8 cellular contexts compared by ENCODE assay signal in genomic region chr21:33230518-33231324, GRCh38. TPM values are rescaled to one million over a fixed set of nuclear protein-coding genes. Genes with fewer than 3 reads are reported as not detected.
DNase-seq lines count a peak whose midpoint lies in the region; ATAC-seq and TF ChIP-seq lines count a peak whose summit lies in the region.

No MANE protein-coding gene starts in this region.

- peaks cover 40% of the 10 kb centered on the region for H3K36me3 Mint-ChIP-seq in activated CD4-positive, alpha-beta T cell treated with anti-CD3 and anti-CD28 coated beads, Interleukin-2, amount 10 ng/mL, durations not matched to agents 7 days and 5 days (ENCODE audit: low read depth)
- peaks cover 9% of the 10 kb centered on the region for H3K36me3 Mint-ChIP-seq in endothelial cell (ENCODE audit: low read depth, unreplicated experiment)
- peaks cover 13% of the 10 kb centered on the region for H3K36me3 Mint-ChIP-seq in memory B cell

- H3K4me3 ChIP-seq in thymus (ENCODE audit: low read length), result peak overlapping the region; percentile 66

- no peak for TF ChIP-seq CTCF in endothelial cell (IDR thresholded peaks at IDR 0.05; ENCODE audit: unreplicated experiment)

- peak overlapping the region; percentile 83 for H3K4me3 Mint-ChIP-seq in activated CD4-positive, alpha-beta T cell treated with anti-CD3 and anti-CD28 coated beads, Interleukin-2, amount 10 ng/mL, durations not matched to agents 7 days and 5 days
- H3K4me3 Mint-ChIP-seq in endothelial cell (ENCODE audit: unreplicated experiment) (peak overlapping the region; percentile 93), memory B cell (peak overlapping the region; percentile 92)

- H3K9me3 ChIP-seq in thymus (ENCODE audit: control insufficient read depth), result no peaks in the 10 kb centered on the region

- H3K36me3 ChIP-seq in thymus (ENCODE audit: control insufficient read depth, insufficient read depth), result no peaks in the 10 kb centered on the region

- peaks cover 45% of the 10 kb centered on the region for H3K4me1 Mint-ChIP-seq in activated CD4-positive, alpha-beta T cell treated with anti-CD3 and anti-CD28 coated beads, Interleukin-2, amount 10 ng/mL, durations not matched to agents 7 days and 5 days
- H3K4me1 Mint-ChIP-seq in endothelial cell (ENCODE audit: unreplicated experiment) (peaks cover 38% of the 10 kb centered on the region), memory B cell (peaks cover 29% of the 10 kb centered on the region)

- peaks cover 24% of the 10 kb centered on the region for H3K4me1 ChIP-seq in thymus (ENCODE audit: control insufficient read depth, insufficient read depth, low read length)

- CTCF ChIA-PET in activated CD4-positive, alpha-beta T cell treated with anti-CD3 and anti-CD28 coated beads, Interleukin-2, amount 10 ng/mL, durations not matched to agents 7 days and 5 days (lab: Charles Lee), result interaction anchor here (0.5 to 1.5 kb wide), 3 partner anchors 20 to 310 kb away, joined by 3 to 4 read pairs (median 3); partner anchors contain the start of gene IFNAR1

- ATAC-seq in GM21786 (IDR thresholded peaks at IDR 0.05; ENCODE audit: unreplicated experiment) (peak; percentile 29), memory B cell (ENCODE audit: low read depth) (peak; percentile 56)

- DNase-seq in DMS 273 (lab: John Stamatoyannopoulos, UW; ENCODE audit: unreplicated experiment) (peak; percentile 73), DMS 273 treated with DMSO at 0.1 percent for 48 hours (lab: John Stamatoyannopoulos, UW) (no peak), LHCN-M2 (ENCODE audit: low read depth) (peak; percentile 31), endothelial cell (ENCODE audit: low spot score) (peak; percentile 48), memory B cell (ENCODE audit: low spot score in 2 of 2) (peak; percentile 61 to 63)
- peak; percentile 28 for DNase-seq in activated CD4-positive, alpha-beta T cell treated with anti-CD3 and anti-CD28 coated beads, Interleukin-2, amount 10 ng/mL, durations not matched to agents 7 days and 5 days

- H3K9me3 Mint-ChIP-seq in activated CD4-positive, alpha-beta T cell treated with anti-CD3 and anti-CD28 coated beads, Interleukin-2, amount 10 ng/mL, durations not matched to agents 7 days and 5 days, result no peaks in the 10 kb centered on the region
- H3K9me3 Mint-ChIP-seq in endothelial cell (ENCODE audit: unreplicated experiment) (no peaks in the 10 kb centered on the region), memory B cell (no peaks in the 10 kb centered on the region)

- no peaks in the 10 kb centered on the region for H3K27me3 ChIP-seq in thymus (ENCODE audit: control insufficient read depth, insufficient read depth)

- H3K27ac ChIP-seq in thymus (ENCODE audit: low read depth), result peak overlapping the region; percentile 98

- POLR2A ChIA-PET in activated CD4-positive, alpha-beta T cell treated with anti-CD3 and anti-CD28 coated beads, Interleukin-2, amount 10 ng/mL, durations not matched to agents 7 days and 5 days (lab: Charles Lee), result no interaction called here

- no peaks in the 10 kb centered on the region for H3K27me3 Mint-ChIP-seq in activated CD4-positive, alpha-beta T cell treated with anti-CD3 and anti-CD28 coated beads, Interleukin-2, amount 10 ng/mL, durations not matched to agents 7 days and 5 days
- H3K27me3 Mint-ChIP-seq in endothelial cell (ENCODE audit: unreplicated experiment) (no peaks in the 10 kb centered on the region), memory B cell (no peaks in the 10 kb centered on the region)

- H3K27ac Mint-ChIP-seq in activated CD4-positive, alpha-beta T cell treated with anti-CD3 and anti-CD28 coated beads, Interleukin-2, amount 10 ng/mL, durations not matched to agents 7 days and 5 days, result peak overlapping the region; percentile 90
- H3K27ac Mint-ChIP-seq in endothelial cell (ENCODE audit: unreplicated experiment) (no peak overlapping the region), memory B cell (peak overlapping the region; percentile 91)

- 2% methylated on average over 31 of the region's 31 CpGs for WGBS in thymus

RNA-seq across cellular contexts. Expression of gene IFNAR2, which starts 1.0 kb away (rescaled TPM):
- total RNA-seq in LHCN-M2 (2014; rRNA removed) (3.7 and 5.8 TPM in 2 replicates), endothelial cell (ENCODE audit: unreplicated experiment) (21.3 TPM)
- 6.8 TPM for polyA plus RNA-seq in LHCN-M2 (2012)
- 10 to 100 TPM; 55.5 to 64.4 TPM for total RNA-seq in activated CD4-positive, alpha-beta T cell treated with anti-CD3 and anti-CD28 coated beads, Interleukin-2, amount 10 ng/mL, durations not matched to agents 7 days and 5 days
- polyA plus RNA-seq in thymus, result 36.9 TPM

RNA-seq across cellular contexts. Expression of gene IL10RB, which starts 35.4 kb away (rescaled TPM):
- total RNA-seq in LHCN-M2 (2014; rRNA removed) (38.5 and 40.7 TPM in 2 replicates), endothelial cell (ENCODE audit: unreplicated experiment) (13.0 TPM)
- polyA plus RNA-seq in LHCN-M2 (2012), result 31.3 TPM
- 10 to 100 TPM; 41.0 to 42.9 TPM for total RNA-seq in activated CD4-positive, alpha-beta T cell treated with anti-CD3 and anti-CD28 coated beads, Interleukin-2, amount 10 ng/mL, durations not matched to agents 7 days and 5 days
- 42.9 TPM for polyA plus RNA-seq in thymus
